Comparison of ENCODE assay signal across 31 cellular contexts in the genomic region with DNA sequence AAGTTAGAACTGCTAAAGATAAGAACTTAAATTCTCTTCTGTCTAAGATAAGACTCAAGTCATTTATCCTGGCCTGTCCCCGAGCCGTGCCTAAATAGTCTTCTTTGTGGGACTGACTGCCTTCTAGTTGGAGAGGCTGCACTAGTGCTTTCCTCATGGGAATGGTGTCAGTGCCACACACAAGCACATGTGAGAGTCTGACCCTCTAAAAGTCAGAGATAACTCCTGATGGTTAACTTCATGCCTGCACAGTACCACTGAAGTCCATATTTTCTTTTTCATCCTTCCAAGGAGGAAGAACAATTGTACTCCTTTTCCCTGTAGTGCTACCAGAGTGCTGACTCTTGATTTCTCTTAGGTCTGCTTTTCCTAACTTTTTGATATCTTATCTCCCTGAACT.
"Had no signal": no experiment of that assay in that cellular context is flagged by ENCODE, and none has a peak within 500 bp of the region (broad histone marks: within the 10 kb centered on the region; RNA-seq: fewer than 3 reads in every experiment).

No MANE protein-coding gene starts in this region.

- H3K36me3 Mint-ChIP-seq: mesothelial cell of epicardium; naive B cell; natural killer cell; stimulated activated effector memory CD8-positive, alpha-beta T cell treated with anti-CD3 and anti-CD28 coated beads, Interleukin-12 subunit alpha, Interleukin-12 subunit beta, amount 100 ng/mL, for 72 hours; type B pancreatic cell had no signal

- DNase-seq: heart right ventricle; hippocampal formation; kidney glomerular epithelial cell; left cardiac atrium; left lung; lower lobe of right lung; mammary epithelial cell; mesenchymal stem cell; naive B cell; natural killer cell; nucleus accumbens; pancreas; posterior cingulate gyrus; retina; right cardiac atrium; sigmoid colon; small intestine; spleen; stimulated activated CD4-positive, alpha-beta T cell treated with anti-CD3 and anti-CD28 coated beads, Interleukin-4, amount 100 ng/mL, for 24 hours; stimulated activated naive CD4-positive, alpha-beta T cell; tibial artery; uterus had no signal

- FAIRE-seq: keratinocyte, pancreas, small intestine had no signal

- H3K27me3 ChIP-seq: heart right ventricle, left lung, pancreas, sigmoid colon, suprapubic skin, tibial artery, uterus had no signal

- ATAC-seq: heart right ventricle; left cardiac atrium; left lung; lower lobe of right lung; natural killer cell; pancreas; stimulated activated effector memory CD8-positive, alpha-beta T cell treated with anti-CD3 and anti-CD28 coated beads, Interleukin-12 subunit alpha, Interleukin-12 subunit beta, amount 100 ng/mL, for 72 hours had no signal

- H3K36me3 ChIP-seq: heart right ventricle, left lung, lower lobe of right lung, pancreas, prostate gland, sigmoid colon, spleen, suprapubic skin, thoracic aorta, tibial artery, uterus had no signal

- H3K27ac ChIP-seq: heart right ventricle, left lung, lower lobe of right lung, pancreas, prostate gland, sigmoid colon, spleen, suprapubic skin, thoracic aorta, tibial artery, uterus had no signal

- H3K9me3 ChIP-seq: left lung, lower lobe of right lung, pancreas, prostate gland, sigmoid colon, suprapubic skin, thoracic aorta, tibial artery, uterus had no signal

- H3K9me3 Mint-ChIP-seq: mesothelial cell of epicardium; natural killer cell; neural crest cell; stimulated activated effector memory CD8-positive, alpha-beta T cell treated with anti-CD3 and anti-CD28 coated beads, Interleukin-12 subunit alpha, Interleukin-12 subunit beta, amount 100 ng/mL, for 72 hours; stimulated activated naive CD8-positive, alpha-beta T cell treated with anti-CD3 and anti-CD28 coated beads, Interleukin-15, Interleukin-2, amounts not matched to agents 100 ng/mL and 50 ng/mL, for 24 hours; type B pancreatic cell had no signal

- H3K4me1 ChIP-seq: pancreas, prostate gland, suprapubic skin, uterus had no signal

- H3K27ac Mint-ChIP-seq: mesothelial cell of epicardium; naive B cell; natural killer cell; stimulated activated effector memory CD8-positive, alpha-beta T cell treated with anti-CD3 and anti-CD28 coated beads, Interleukin-12 subunit alpha, Interleukin-12 subunit beta, amount 100 ng/mL, for 72 hours; stimulated activated naive CD8-positive, alpha-beta T cell treated with anti-CD3 and anti-CD28 coated beads, Interleukin-15, Interleukin-2, amounts not matched to agents 100 ng/mL and 50 ng/mL, for 24 hours; type B pancreatic cell had no signal

- H3K4me3 ChIP-seq: heart right ventricle, left lung, lower lobe of right lung, pancreas, prostate gland, sigmoid colon, spleen, suprapubic skin, thoracic aorta, tibial artery, uterus had no signal

- H3K4me3 Mint-ChIP-seq: mesothelial cell of epicardium; naive B cell; natural killer cell; neural crest cell; stimulated activated effector memory CD8-positive, alpha-beta T cell treated with anti-CD3 and anti-CD28 coated beads, Interleukin-12 subunit alpha, Interleukin-12 subunit beta, amount 100 ng/mL, for 72 hours; stimulated activated naive CD8-positive, alpha-beta T cell treated with anti-CD3 and anti-CD28 coated beads, Interleukin-15, Interleukin-2, amounts not matched to agents 100 ng/mL and 50 ng/mL, for 24 hours; type B pancreatic cell had no signal
